8 cellular contexts compared by ENCODE assay signal in genomic region chr1:226697608-226698544, GRCh38. TPM values are rescaled to one million over a fixed set of nuclear protein-coding genes. Genes with fewer than 3 reads are reported as not detected.
DNase-seq lines count a peak whose midpoint lies in the region; ATAC-seq and TF ChIP-seq lines count a peak whose summit lies in the region.

No MANE protein-coding gene starts in this region.

- H3K4me1 Mint-ChIP-seq in activated CD4-positive, alpha-beta T cell treated with anti-CD3 and anti-CD28 coated beads for 36 hours = peaks cover 90% of the 10 kb centered on the region
- peaks cover 62% of the 10 kb centered on the region for H3K4me1 Mint-ChIP-seq in brain
- peaks cover 96% of the 10 kb centered on the region for H3K4me1 Mint-ChIP-seq in stimulated activated naive CD8-positive, alpha-beta T cell treated with anti-CD3 and anti-CD28 coated beads, Interleukin-15, Interleukin-2, amounts not matched to agents 100 ng/mL and 50 ng/mL, for 24 hours (ENCODE audit: low read depth)

- H3K4me3 Mint-ChIP-seq in activated CD4-positive, alpha-beta T cell treated with anti-CD3 and anti-CD28 coated beads for 36 hours = no peak overlapping the region
- H3K4me3 Mint-ChIP-seq in brain = peak overlapping the region in 2 of 5 experiments; percentile 30 to 45
- H3K4me3 Mint-ChIP-seq in stimulated activated naive CD8-positive, alpha-beta T cell treated with anti-CD3 and anti-CD28 coated beads, Interleukin-15, Interleukin-2, amounts not matched to agents 100 ng/mL and 50 ng/mL, for 24 hours = peak overlapping the region; percentile 74

- POLR2A ChIA-PET in activated CD4-positive, alpha-beta T cell treated with anti-CD3 and anti-CD28 coated beads for 36 hours (lab: Charles Lee) = interaction anchor here (0.6 to 1.3 kb wide), 6 partner anchors 19 to 63 kb away, joined by 3 to 5 read pairs (median 3); no protein-coding TSS in a partner anchor

- peak overlapping the region; percentile 97 for H3K27ac Mint-ChIP-seq in activated CD4-positive, alpha-beta T cell treated with anti-CD3 and anti-CD28 coated beads for 36 hours
- H3K27ac Mint-ChIP-seq in brain = peak overlapping the region; percentile 61 to 94 (median 91)
- H3K27ac Mint-ChIP-seq in stimulated activated naive CD8-positive, alpha-beta T cell treated with anti-CD3 and anti-CD28 coated beads, Interleukin-15, Interleukin-2, amounts not matched to agents 100 ng/mL and 50 ng/mL, for 24 hours = peak overlapping the region; percentile 99

- ATAC-seq in activated CD4-positive, alpha-beta T cell treated with anti-CD3 and anti-CD28 coated beads for 36 hours = peak; percentile 1
- ATAC-seq in HG03103 (IDR thresholded peaks at IDR 0.05; ENCODE audit: low read depth, unreplicated experiment) (peak; percentile 14), GM19467 (IDR thresholded peaks at IDR 0.05; ENCODE audit: unreplicated experiment) (no peak)

- CTCF ChIA-PET in activated CD4-positive, alpha-beta T cell treated with anti-CD3 and anti-CD28 coated beads for 36 hours (lab: Charles Lee) = interaction anchor here (0.7 to 6.7 kb wide), 8 partner anchors 9 to 64 kb away, joined by 3 to 27 read pairs (median 4); no protein-coding TSS in a partner anchor

- H3K36me3 Mint-ChIP-seq in activated CD4-positive, alpha-beta T cell treated with anti-CD3 and anti-CD28 coated beads for 36 hours (ENCODE audit: low read depth) = peaks cover 25% of the 10 kb centered on the region
- H3K36me3 Mint-ChIP-seq in brain = peaks cover 3% of the 10 kb centered on the region
- H3K36me3 Mint-ChIP-seq in stimulated activated naive CD8-positive, alpha-beta T cell treated with anti-CD3 and anti-CD28 coated beads, Interleukin-15, Interleukin-2, amounts not matched to agents 100 ng/mL and 50 ng/mL, for 24 hours (ENCODE audit: low read depth) = peaks cover 28% of the 10 kb centered on the region

- no peaks in the 10 kb centered on the region for H3K9me3 Mint-ChIP-seq in activated CD4-positive, alpha-beta T cell treated with anti-CD3 and anti-CD28 coated beads for 36 hours (ENCODE audit: low read depth)
- H3K9me3 Mint-ChIP-seq in brain = peaks cover 0 to 3% (median 0%) of the 10 kb centered on the region in 5 experiments
- no peaks in the 10 kb centered on the region for H3K9me3 Mint-ChIP-seq in stimulated activated naive CD8-positive, alpha-beta T cell treated with anti-CD3 and anti-CD28 coated beads, Interleukin-15, Interleukin-2, amounts not matched to agents 100 ng/mL and 50 ng/mL, for 24 hours

- no peak for TF ChIP-seq CTCF in brain (conservative IDR thresholded peaks at IDR 0.05)

- H3K27me3 Mint-ChIP-seq in activated CD4-positive, alpha-beta T cell treated with anti-CD3 and anti-CD28 coated beads for 36 hours = no peaks in the 10 kb centered on the region
- peaks cover 3% of the 10 kb centered on the region for H3K27me3 Mint-ChIP-seq in brain
- no peaks in the 10 kb centered on the region for H3K27me3 Mint-ChIP-seq in stimulated activated naive CD8-positive, alpha-beta T cell treated with anti-CD3 and anti-CD28 coated beads, Interleukin-15, Interleukin-2, amounts not matched to agents 100 ng/mL and 50 ng/mL, for 24 hours

- intact Hi-C loops in activated CD4-positive, alpha-beta T cell treated with anti-CD3 and anti-CD28 coated beads for 36 hours (cut with DNase I, micrococcal nuclease) = loop anchor here in 1 of 2 experiments (2.0 kb wide), 1 partner anchor 35 kb away; no protein-coding TSS in a partner anchor

- no peak for DNase-seq in activated CD4-positive, alpha-beta T cell treated with anti-CD3 and anti-CD28 coated beads for 36 hours
- DNase-seq in activated CD4-positive, alpha-beta T cell treated with anti-CD3 and anti-CD28 coated beads, Interleukin-2, amount 50 U/mL, for 48 hours = no peak
- DNase-seq in occipital lobe (lab: John Stamatoyannopoulos, UW) (no peak), NCI-H2171 treated with DMSO at 0.1 percent for 48 hours (lab: John Stamatoyannopoulos, UW) (no peak)

RNA-seq across cellular contexts. Expression of gene ITPKB, which starts 41.2 kb away (rescaled TPM):
- total RNA-seq in activated CD4-positive, alpha-beta T cell treated with anti-CD3 and anti-CD28 coated beads for 36 hours = 10 to 100 TPM; 31.0 to 31.9 TPM
- polyA plus RNA-seq in brain (ENCODE audit: insufficient read depth, low read depth, low replicate concordance) = 85.7 TPM
- total RNA-seq in occipital lobe = 3.9 TPM
